In genomic region chr11:121389651-121390050, GRCh38 we compare ENCODE assay signal across 10 cellular contexts.
DNase-seq lines count a peak whose midpoint lies in the region; FAIRE-seq and TF ChIP-seq lines count a peak whose summit lies in the region.
"Had no signal": no experiment of that assay in that cellular context is flagged by ENCODE, and none has a peak within 500 bp of the region (broad histone marks: within the 10 kb centered on the region; RNA-seq: fewer than 3 reads in every experiment).

No MANE protein-coding gene starts in this region.

- no peak for TF ChIP-seq CTCF in tibial nerve (IDR thresholded peaks at IDR 0.05)

- TF ChIP-seq POLR2A in tibial nerve (IDR thresholded peaks at IDR 0.05) (no peak), GM12891 (IDR thresholded peaks at IDR 0.05; ENCODE audit: low read depth, low read length) (no peak)

- TF ChIP-seq EP300 in tibial nerve (IDR thresholded peaks at IDR 0.05), result no peak

- no peak overlapping the region for H3K27ac ChIP-seq in substantia nigra (ENCODE audit: low read depth, low read length, poor library complexity, severe bottlenecking)
- H3K27ac ChIP-seq in tibial nerve, result no peak overlapping the region
- H3K27ac ChIP-seq: stomach had no signal

- peaks cover 0 to 5% (median 0%) of the 10 kb centered on the region in 4 donors for H3K4me1 ChIP-seq in tibial nerve

- no peaks in the 10 kb centered on the region for H3K27me3 ChIP-seq in tibial nerve
- H3K27me3 ChIP-seq: stomach had no signal

- FAIRE-seq in islet of Langerhans (lab: Jason Lieb, UNC) (peak; percentile 99), GM12891 (lab: Jason Lieb, UNC) (no peak)
- FAIRE-seq: keratinocyte had no signal

- no peaks in the 10 kb centered on the region for H3K36me3 ChIP-seq in tibial nerve
- H3K36me3 ChIP-seq: stomach had no signal

- H3K9me3 ChIP-seq in tibial nerve, result no peaks in the 10 kb centered on the region
- H3K9me3 ChIP-seq: stomach had no signal

- WGBS in tibial nerve, 2 donors, result 31 to 39% methylated on average over 8 of the region's 8 CpGs

- H3K4me3 ChIP-seq in tibial nerve, result no peak overlapping the region
- H3K4me3 ChIP-seq: stomach had no signal

- peak; percentile 17 for DNase-seq in NCI-H1436 treated with DMSO at 0.1 percent for 48 hours (lab: John Stamatoyannopoulos, UW)
- DNase-seq in astrocyte of the hippocampus (ENCODE audit: low read depth, low spot score), result peak; percentile 92
- DNase-seq in substantia nigra (lab: John Stamatoyannopoulos, UW), result peak in 43 of 49 donors; percentile 8 to 86 (median 44)
- no peak for DNase-seq in SW 1271 (lab: John Stamatoyannopoulos, UW)
- no peak for DNase-seq in tibial nerve (ENCODE audit: low spot score in 2 of 2)
- no peak for DNase-seq in GM12891 (ENCODE audit: insufficient read length, low spot score)
- DNase-seq: effector memory CD4-positive, alpha-beta T cell; stomach had no signal

TF ChIP-seq in GM12891, 5 proteins besides CTCF, POLR2A, EP300 and RAD21:
- TF ChIP-seq POLR2AphosphoS5 (IDR thresholded peaks at IDR 0.05; ENCODE audit: low read depth, low read length), result no peak
- no peak for TF ChIP-seq TAF1 (IDR thresholded peaks at IDR 0.05; ENCODE audit: low read depth, low read length)
- TF ChIP-seq PAX5 (IDR thresholded peaks at IDR 0.05; ENCODE audit: insufficient read depth, low read length, severe bottlenecking), result no peak
- no peak for TF ChIP-seq POU2F2 (IDR thresholded peaks at IDR 0.05; ENCODE audit: low read depth, low read length)
- no peak for TF ChIP-seq SPI1 (IDR thresholded peaks at IDR 0.05; ENCODE audit: low read depth, low read length)

Comparison
In these comparisons a context has a peak if more than half of its experiments do, and no peak if none do; other contexts are left out.
1. DNase-seq: peak in NCI-H1436 treated with DMSO at 0.1 percent for 48 hours (single experiment), astrocyte of the hippocampus (single experiment) and substantia nigra (43 of 49); none in SW 1271 (0 of 2), tibial nerve (0 of 2) and GM12891 (single experiment).